In genomic region chr1:156042828-156043227, GRCh38 we compare ENCODE assay signal across 27 cellular contexts. TPM values are rescaled to one million over a fixed set of nuclear protein-coding genes. Genes with fewer than 3 reads are reported as not detected.
"Had no signal": no experiment of that assay in that cellular context is flagged by ENCODE, and none has a peak within 500 bp of the region (broad histone marks: within the 10 kb centered on the region; RNA-seq: fewer than 3 reads in every experiment).

No MANE protein-coding gene starts in this region.

- H3K27ac Mint-ChIP-seq: mesothelial cell of epicardium, naive B cell had no signal

- H3K4me1 Mint-ChIP-seq: mesothelial cell of epicardium had no signal

- H3K4me3 ChIP-seq: coronary artery, dorsolateral prefrontal cortex, esophagus squamous epithelium, gastrocnemius medialis, heart right ventricle, left lung, lower lobe of right lung, mucosa of descending colon had no signal

- H3K4me1 ChIP-seq: gastrocnemius medialis, heart right ventricle, left lung, lower lobe of right lung had no signal

- DNase-seq: dermis blood vessel endothelial cell; dorsolateral prefrontal cortex; effector CD4-positive, alpha-beta T cell; effector memory CD4-positive, alpha-beta T cell; erythroblast; esophagus squamous epithelium; foreskin fibroblast; foreskin melanocyte; gastrocnemius medialis; glutamatergic neuron; head of caudate nucleus; heart right ventricle; hippocampal formation; left cardiac atrium; left lung; left ventricle myocardium superior; lower lobe of right lung; mesenchymal stem cell; mucosa of descending colon; naive B cell had no signal

- H3K27me3 Mint-ChIP-seq: naive B cell had no signal

- H3K4me3 Mint-ChIP-seq: mesothelial cell of epicardium, naive B cell had no signal

- H3K27me3 ChIP-seq: dorsolateral prefrontal cortex, esophagus squamous epithelium, gastrocnemius medialis, heart right ventricle, left lung had no signal

- H3K27ac ChIP-seq: coronary artery, dorsolateral prefrontal cortex, epithelial cell of prostate, esophagus squamous epithelium, gastrocnemius medialis, heart right ventricle, left lung, lower lobe of right lung had no signal

- ATAC-seq: gastrocnemius medialis, left cardiac atrium, left lung, left ventricle myocardium superior, lower lobe of right lung, mucosa of descending colon had no signal

- H3K9me3 Mint-ChIP-seq: mesothelial cell of epicardium, naive B cell had no signal

- H3K9me3 ChIP-seq: esophagus squamous epithelium, gastrocnemius medialis, heart right ventricle, left lung, lower lobe of right lung, mucosa of descending colon had no signal

RNA-seq across cellular contexts. Expression of gene RAB25, which starts 18.1 kb away (rescaled TPM):
- total RNA-seq: dermis blood vessel endothelial cell, glomerular endothelial cell, left cardiac atrium, left ventricle myocardium superior, lung microvascular endothelial cell, mesenteric fat pad, myocyte had no signal

RNA-seq across cellular contexts. Expression of gene MEX3A, which starts 39.4 kb away (rescaled TPM):
- total RNA-seq: gastrocnemius medialis had no signal
